Comparison of ENCODE assay signal across 12 cellular contexts in genomic region chr5:178046757-178047399, GRCh38. TPM values are rescaled to one million over a fixed set of nuclear protein-coding genes. Genes with fewer than 3 reads are reported as not detected.
DNase-seq lines count a peak whose midpoint lies in the region; ATAC-seq, FAIRE-seq and TF ChIP-seq lines count a peak whose summit lies in the region.
"Not testable (repeated sequence)": the region's sequence is repeated elsewhere in the genome, so short reads cannot be mapped to it uniquely, and the experiment has no call there.
"Had no signal": no experiment of that assay in that cellular context is flagged by ENCODE, and none has a peak within 500 bp of the region (broad histone marks: within the 10 kb centered on the region; RNA-seq: fewer than 3 reads in every experiment).

No MANE protein-coding gene starts in this region.

- BruUV-seq in GM12878 (replicated peaks; lab: Mats Ljungman, UMichigan): not testable (repeated sequence)

- H3K4me1 Mint-ChIP-seq in activated CD4-positive, alpha-beta T cell treated with anti-CD3 and anti-CD28 coated beads, Interleukin-2, amount 10 ng/mL, durations not matched to agents 24 days and 14 days; naive thymus-derived CD8-positive, alpha-beta T cell: not testable (repeated sequence)

- TF ChIP-seq RAD21 in GM12878 (IDR thresholded peaks at IDR 0.05; ENCODE audit: insufficient read depth, low read depth, low read length): not testable (repeated sequence)

- POLR2A ChIA-PET in GM12878 (lab: Charles Lee); naive thymus-derived CD8-positive, alpha-beta T cell (lab: Charles Lee): not testable (repeated sequence)

- not testable (repeated sequence) for H3K9me3 Mint-ChIP-seq in activated CD4-positive, alpha-beta T cell treated with anti-CD3 and anti-CD28 coated beads, Interleukin-2, amount 10 ng/mL, durations not matched to agents 24 days and 14 days; naive thymus-derived CD8-positive, alpha-beta T cell

- H3K4me3 ChIP-seq in DOHH2 (ENCODE audit: low read length): peak overlapping the region; percentile 30; the same call in 1 of the 2 replicates
- not testable (repeated sequence) for H3K4me3 ChIP-seq in Peyer's patch, GM12878

- DNase-seq in MV-4-11 (lab: John Stamatoyannopoulos, UW) (peak; percentile 44), Peyer's patch (peak in 2 of 3 donors; percentile 62 to 71)
- DNase-seq in activated CD4-positive, alpha-beta T cell treated with anti-CD3 and anti-CD28 coated beads, Interleukin-2, amount 10 ng/mL, durations not matched to agents 24 days and 14 days: peak; percentile 50
- DNase-seq in GM12878 (ENCODE audit: low read depth, low spot score): not testable (repeated sequence)
- peak in 2 of 10 donors; percentile 21 to 27 for DNase-seq in naive thymus-derived CD8-positive, alpha-beta T cell

- H3K27me3 ChIP-seq in DOHH2 (ENCODE audit: control insufficient read depth, low read length); Peyer's patch; GM12878 (replicated peaks in 1 of 2; ENCODE audit: control insufficient read depth in 2 of 2, insufficient read depth in 2 of 2, low read length in 1 of 2): not testable (repeated sequence)

- peaks cover 15% of the 10 kb centered on the region for H3K4me1 ChIP-seq in DOHH2 (ENCODE audit: control insufficient read depth, low read length)
- H3K4me1 ChIP-seq in Peyer's patch; GM12878 (ENCODE audit: control insufficient read depth, insufficient read depth, low read length): not testable (repeated sequence)

- H3K79me2 ChIP-seq in DOHH2 (ENCODE audit: control insufficient read depth, low read length); GM12878 (ENCODE audit: control insufficient read depth, insufficient read depth, low read length): not testable (repeated sequence)

- not testable (repeated sequence) for ATAC-seq in GM12878
- ATAC-seq in naive thymus-derived CD8-positive, alpha-beta T cell: peak; percentile 44 to 53

- H4K20me1 ChIP-seq in DOHH2 (ENCODE audit: control insufficient read depth, insufficient read depth, low read depth, low read length); GM12878 (ENCODE audit: control insufficient read depth, insufficient read depth): not testable (repeated sequence)

- in situ Hi-C loops in GM12878 (cut with MboI): not testable (repeated sequence)

- not testable (repeated sequence) for TF ChIP-seq POLR2A in Peyer's patch (IDR thresholded peaks at IDR 0.05); GM12878 (IDR thresholded peaks at IDR 0.05; ENCODE audit: low read depth, low read length)

- TF ChIP-seq CTCF in DOHH2 (IDR thresholded peaks at IDR 0.05; ENCODE audit: low read depth, low read length, poor library complexity, severe bottlenecking); Peyer's patch (IDR thresholded peaks at IDR 0.05); GM12878 (IDR thresholded peaks at IDR 0.05 in 2 of 3, conservative IDR thresholded peaks at IDR 0.05 in 1 of 3; ENCODE audit: control insufficient read depth in 2 of 3, extremely low read depth in 1 of 3, insufficient read depth in 1 of 3, low read depth in 3 of 3, low read length in 3 of 3): not testable (repeated sequence)

- CTCF ChIA-PET in GM12878 (lab: Yijun Ruan, JAX): not testable (repeated sequence)

- H3K36me3 ChIP-seq in DOHH2 (ENCODE audit: control insufficient read depth, low read length); Peyer's patch; GM12878 (ENCODE audit: control insufficient read depth in 2 of 2, insufficient read depth in 2 of 2, low read length in 1 of 2): not testable (repeated sequence)

- H2AFZ ChIP-seq in GM12878 (ENCODE audit: control insufficient read depth, low read depth, low read length): not testable (repeated sequence)

- 3% methylated on average over 6 of the region's 8 CpGs for WGBS in GM12878 (ENCODE audit: insufficient coverage, insufficient replicate concordance, low lambda C conversion rate, missing lambda C conversion rate)

- H3K27ac Mint-ChIP-seq in activated CD4-positive, alpha-beta T cell treated with anti-CD3 and anti-CD28 coated beads, Interleukin-2, amount 10 ng/mL, durations not matched to agents 24 days and 14 days: not testable (repeated sequence)
- H3K27ac Mint-ChIP-seq in naive thymus-derived CD8-positive, alpha-beta T cell: peak overlapping the region in 9 of 10 donors; percentile 28 to 90 (median 83)

- H3F3A ChIP-seq in DOHH2 (ENCODE audit: control insufficient read depth, insufficient read depth): not testable (repeated sequence)

- not testable (repeated sequence) for FAIRE-seq in GM12878 (lab: Jason Lieb, UNC)

- RAD21 ChIA-PET in GM12878 (lab: Charles Lee; ENCODE audit: unreplicated experiment): not testable (repeated sequence)

- H3K4me2 ChIP-seq in DOHH2 (ENCODE audit: low read length): peak overlapping the region; percentile 27; the same call in 1 of the 2 replicates
- not testable (repeated sequence) for H3K4me2 ChIP-seq in GM12878 (ENCODE audit: control insufficient read depth, insufficient read depth)

- H3K27ac ChIP-seq in DOHH2 (ENCODE audit: low read depth, low read length): peak overlapping the region; percentile 42
- not testable (repeated sequence) for H3K27ac ChIP-seq in Peyer's patch; GM12878 (ENCODE audit: control insufficient read depth, insufficient read depth)

- H3K9me2 ChIP-seq in DOHH2 (replicated peaks; ENCODE audit: control insufficient read depth, low read length): not testable (repeated sequence)

- TF ChIP-seq EP300 in GM12878 (IDR thresholded peaks at IDR 0.05; ENCODE audit: borderline replicate concordance in 1 of 2, control insufficient read depth in 1 of 2, low read depth in 2 of 2, low read length in 2 of 2): not testable (repeated sequence)

- H3K4me3 Mint-ChIP-seq in activated CD4-positive, alpha-beta T cell treated with anti-CD3 and anti-CD28 coated beads, Interleukin-2, amount 10 ng/mL, durations not matched to agents 24 days and 14 days: not testable (repeated sequence)
- peak overlapping the region; percentile 44 to 83 (median 56) for H3K4me3 Mint-ChIP-seq in naive thymus-derived CD8-positive, alpha-beta T cell

- not testable (repeated sequence) for H3K27me3 Mint-ChIP-seq in activated CD4-positive, alpha-beta T cell treated with anti-CD3 and anti-CD28 coated beads, Interleukin-2, amount 10 ng/mL, durations not matched to agents 24 days and 14 days; naive thymus-derived CD8-positive, alpha-beta T cell

- SMC1A ChIA-PET in GM12878 (lab: Charles Lee; ENCODE audit: uncharacterized antibody, unreplicated experiment): not testable (repeated sequence)

- intact Hi-C loops in activated CD4-positive, alpha-beta T cell treated with anti-CD3 and anti-CD28 coated beads, Interleukin-2, amount 10 ng/mL, durations not matched to agents 24 days and 14 days (cut with micrococcal nuclease); GM12878 (cut with micrococcal nuclease; ENCODE audit: unreplicated experiment): not testable (repeated sequence)

- not testable (repeated sequence) for H3K9ac ChIP-seq in GM12878 (ENCODE audit: control insufficient read depth, insufficient read depth, low read length)

- not testable (repeated sequence) for H3K36me3 Mint-ChIP-seq in activated CD4-positive, alpha-beta T cell treated with anti-CD3 and anti-CD28 coated beads, Interleukin-2, amount 10 ng/mL, durations not matched to agents 24 days and 14 days (ENCODE audit: low read depth); naive thymus-derived CD8-positive, alpha-beta T cell

- not testable (repeated sequence) for H3K9me3 ChIP-seq in DOHH2 (ENCODE audit: control insufficient read depth, insufficient read depth, low read length); Peyer's patch; GM12878 (replicated peaks; ENCODE audit: control insufficient read depth, insufficient read depth, low read length)

TF ChIP-seq in GM12878, 131 proteins besides CTCF, POLR2A, EP300 and RAD21:
- TF ChIP-seq CREB1 (IDR thresholded peaks at IDR 0.05; ENCODE audit: low read depth) (peak; percentile 32; the same call in 1 of the 2 replicates), BHLHE40 (IDR thresholded peaks at IDR 0.05; ENCODE audit: borderline replicate concordance in 1 of 2, low read depth in 2 of 2, low read length in 1 of 2) (peak; percentile 14 to 72; a peak in 2 of 4 replicates)

RNA-seq across cellular contexts. Expression of gene PROP1, which starts 50.8 kb away (rescaled TPM):
- total RNA-seq in Peyer's patch: not detected
- total RNA-seq in activated CD4-positive, alpha-beta T cell treated with anti-CD3 and anti-CD28 coated beads, Interleukin-2, amount 10 ng/mL, durations not matched to agents 24 days and 14 days: not detected in 2 replicates
- not detected in 2 replicates for total RNA-seq in GM12878 (2013; cell fraction: nucleolus; rRNA removed)
- total RNA-seq in GM12878 (2014; rRNA removed): not detected in 2 replicates
- not detected in 2 replicates for total RNA-seq in GM12878 (2014; rRNA removed; fragmentation: Illumina TruSeq; extraction: Trizol)
- total RNA-seq in GM12878 (2021): not detected in 2 replicates
- not detected for polyA plus RNA-seq in GM12878 (2011; ENCODE audit: low read depth)
- not detected in 2 replicates for polyA plus RNA-seq in GM12878 (2011; rRNA removed)
- not detected in 2 replicates for polyA plus RNA-seq in GM12878 (2011; cell fraction: cytosol; rRNA removed)
- not detected in 2 replicates for polyA plus RNA-seq in GM12878 (2011; cell fraction: nucleus; rRNA removed)
- polyA plus RNA-seq in GM12878 (2012): not detected in 2 replicates
- not detected in 2 replicates for polyA plus RNA-seq in GM12878 (2014; fragmentation: Illumina TruSeq; extraction: Trizol)
- polyA plus RNA-seq in GM12878 (2014; fragmentation: Nextera tagmentation; extraction: Ambion mirVana): not detected
- not detected in 2 replicates for polyA plus RNA-seq in GM12878 (2014; rRNA removed)
- polyA plus RNA-seq in GM12878 (2016; fragmentation: Nextera tagmentation; extraction: Ambion mirVana): not detected
- not detected in 2 replicates for polyA minus RNA-seq in GM12878 (2011; rRNA and poly(A)+ RNA removed)
- not detected in 2 replicates for polyA minus RNA-seq in GM12878 (2011; cell fraction: cytosol; rRNA and poly(A)+ RNA removed)
- not detected in 2 replicates for polyA minus RNA-seq in GM12878 (2011; cell fraction: nucleus; rRNA and poly(A)+ RNA removed)
- not detected for total RNA-seq in naive thymus-derived CD8-positive, alpha-beta T cell
- not detected for polyA plus RNA-seq in naive thymus-derived CD8-positive, alpha-beta T cell
- total RNA-seq: Caco-2; CD8-positive, alpha-beta memory T cell; H4; HFFc6; HT1080 had no signal
- polyA plus RNA-seq: CD14-positive monocyte; CD8-positive, alpha-beta memory T cell had no signal
